1 cellular context compared by ENCODE assay signal in genomic region chr2:37231251-37232130, GRCh38.
TF ChIP-seq lines count a peak whose summit lies in the region.

Gene CEBPZ (minus strand): TSS chr2:37231596. CDS start chr2:37231567, 29 bp downstream.
Gene NDUFAF7 (plus strand): TSS chr2:37231658. CDS start chr2:37231706, 48 bp downstream.

TF ChIP-seq in HepG2, 621 proteins besides CTCF, POLR2A, EP300 and RAD21 (continued from another document and continues in another):
- TF ChIP-seq PCBP1 (IDR thresholded peaks at IDR 0.05; ENCODE audit: borderline replicate concordance, low read depth, low read length) (peak; percentile 65; the same call in 1 of the 2 replicates), SYNCRIP (IDR thresholded peaks at IDR 0.05; ENCODE audit: insufficient read depth, low read depth, low read length) (no peak), ZFP82 (CRISPR knock-in tag; IDR thresholded peaks at IDR 0.05; ENCODE audit: borderline replicate concordance) (peak; percentile 98; the same call in 1 of the 2 replicates), KLF11 (CRISPR knock-in tag; IDR thresholded peaks at IDR 0.05) (peak; percentile 95), HNF1B (CRISPR knock-in tag; IDR thresholded peaks at IDR 0.05) (peak; percentile 92; the same call in 1 of the 2 replicates), ZNF558 (CRISPR knock-in tag; IDR thresholded peaks at IDR 0.05; ENCODE audit: borderline replicate concordance) (peak; percentile 95), ZNF629 (CRISPR knock-in tag; conservative IDR thresholded peaks at IDR 0.05) (0 out of 2 replicates have a peak, but pooled peaks have one; percentile 13), DMTF1 (CRISPR knock-in tag; IDR thresholded peaks at IDR 0.05) (peak; percentile 18; the same call in 1 of the 2 replicates), TFDP2 (CRISPR knock-in tag; IDR thresholded peaks at IDR 0.05) (peak; percentile 93), PBX3 (CRISPR knock-in tag; IDR thresholded peaks at IDR 0.05; ENCODE audit: borderline replicate concordance) (no peak), IRF2 (CRISPR knock-in tag; IDR thresholded peaks at IDR 0.05) (peak; percentile 81), EEA1 (CRISPR knock-in tag; IDR thresholded peaks at IDR 0.05; ENCODE audit: borderline replicate concordance) (no peak; the same call in none of the 2 replicates), ZBTB7A (CRISPR knock-in tag; IDR thresholded peaks at IDR 0.05) (no peak), THAP9 (CRISPR knock-in tag; IDR thresholded peaks at IDR 0.05; ENCODE audit: borderline replicate concordance) (peak; percentile 98), TFAP4 (IDR thresholded peaks at IDR 0.05; ENCODE audit: borderline replicate concordance, low read depth) (peak; percentile 18; the same call in 1 of the 2 replicates), HMGXB3 (CRISPR knock-in tag; IDR thresholded peaks at IDR 0.05; ENCODE audit: borderline replicate concordance) (peak; percentile 83), PTBP1 (IDR thresholded peaks at IDR 0.05; ENCODE audit: low read depth, low read length, poor library complexity, severe bottlenecking) (no peak), ZSCAN29 (CRISPR knock-in tag; conservative IDR thresholded peaks at IDR 0.05) (peak; percentile 70; the same call in 1 of the 2 replicates), ZNF576 (CRISPR knock-in tag; IDR thresholded peaks at IDR 0.05) (peak; percentile 93), TCF7 (IDR thresholded peaks at IDR 0.05; ENCODE audit: low read depth) (no peak), THAP7 (CRISPR knock-in tag; IDR thresholded peaks at IDR 0.05) (peak; percentile 96), ZNF160 (CRISPR knock-in tag; IDR thresholded peaks at IDR 0.05) (peak; percentile 60; the same call in 1 of the 2 replicates), ZNF747 (CRISPR knock-in tag; IDR thresholded peaks at IDR 0.05; ENCODE audit: borderline replicate concordance) (peak; percentile 88; the same call in 1 of the 2 replicates), ZNF264 (CRISPR knock-in tag; IDR thresholded peaks at IDR 0.05) (peak; percentile 89), ATRX (CRISPR knock-in tag; IDR thresholded peaks at IDR 0.05; ENCODE audit: borderline replicate concordance) (no peak), ETS1 (CRISPR knock-in tag; IDR thresholded peaks at IDR 0.05) (0 out of 2 replicates have a peak, but pooled peaks have one; percentile 38), ARNTL (CRISPR knock-in tag; IDR thresholded peaks at IDR 0.05) (no peak), PRDM10 (CRISPR knock-in tag; IDR thresholded peaks at IDR 0.05; ENCODE audit: low read depth) (peak; percentile 74), EZH2 (conservative IDR thresholded peaks at IDR 0.05; ENCODE audit: low read depth, low read length) (no peak), ZFP37 (CRISPR knock-in tag; IDR thresholded peaks at IDR 0.05; ENCODE audit: borderline replicate concordance) (no peak)
